1 cellular context compared by ENCODE assay signal in genomic region chr15:66745530-66746230, GRCh38.
TF ChIP-seq lines count a peak whose summit lies in the region.

No MANE protein-coding gene starts in this region.

TF ChIP-seq in WTC11, 78 proteins besides CTCF, POLR2A, EP300 and RAD21 (continued from another document):
- TF ChIP-seq RELA (CRISPR knock-in tag; IDR thresholded peaks at IDR 0.05; ENCODE audit: borderline replicate concordance) = no peak
- TF ChIP-seq ZNF219 (CRISPR knock-in tag; IDR thresholded peaks at IDR 0.05; ENCODE audit: borderline replicate concordance) = no peak
- TF ChIP-seq HMGA2 (CRISPR knock-in tag; IDR thresholded peaks at IDR 0.05) = no peak
- no peak for TF ChIP-seq OVOL2 (CRISPR knock-in tag; IDR thresholded peaks at IDR 0.05; ENCODE audit: borderline replicate concordance)
- no peak for TF ChIP-seq NFE2L1 (CRISPR knock-in tag; IDR thresholded peaks at IDR 0.05)
- TF ChIP-seq ZNF138 (CRISPR knock-in tag; conservative IDR thresholded peaks at IDR 0.05) = no peak
TF ChIP-seq in WTC11: peak in this region for 0.
